11 cellular contexts compared by ENCODE assay signal in the genomic region with DNA sequence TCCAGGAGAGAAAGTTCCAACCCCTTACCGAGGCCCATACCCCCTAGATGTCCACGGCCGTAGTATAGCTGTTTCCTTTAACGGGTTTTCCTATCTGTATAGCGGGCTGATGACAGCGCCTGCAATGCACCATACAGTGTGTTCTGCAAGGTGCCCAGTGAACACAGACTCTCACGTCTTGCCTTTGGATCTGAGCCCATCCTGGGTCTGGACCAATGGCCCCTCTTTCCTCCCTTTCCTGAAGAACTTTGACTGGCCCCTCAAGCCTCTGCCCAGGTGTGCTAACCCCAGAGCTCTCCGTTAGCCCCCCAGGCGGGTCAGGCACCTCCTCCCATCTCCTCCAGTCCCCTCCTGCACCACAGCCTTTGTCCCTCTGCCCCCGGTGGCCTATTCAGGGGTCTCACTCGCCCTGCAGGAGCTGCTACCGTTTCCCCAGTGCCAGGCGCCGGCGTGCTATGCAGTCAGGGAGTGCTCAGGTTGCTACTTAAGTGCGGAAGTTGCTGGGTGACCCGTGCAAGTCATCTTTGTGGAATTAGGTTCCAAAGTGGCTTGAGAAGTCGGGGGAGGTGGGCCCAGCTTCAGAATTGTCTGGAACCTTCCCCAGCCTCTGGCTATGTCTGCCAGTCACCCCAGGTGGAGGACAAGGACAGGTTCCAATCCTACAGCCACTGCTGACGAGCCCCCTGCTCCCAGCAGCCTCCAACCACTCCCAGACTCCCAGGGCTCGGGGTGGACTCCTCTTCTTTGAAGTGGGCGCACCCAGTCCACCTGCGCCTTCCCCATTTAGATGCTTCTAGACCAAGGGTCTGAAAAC. TPM values are rescaled to one million over a fixed set of nuclear protein-coding genes. Genes with fewer than 3 reads are reported as not detected.
DNase-seq lines count a peak whose midpoint lies in the region; ATAC-seq and TF ChIP-seq lines count a peak whose summit lies in the region.
"Had no signal": no experiment of that assay in that cellular context is flagged by ENCODE, and none has a peak within 500 bp of the region (broad histone marks: within the 10 kb centered on the region; RNA-seq: fewer than 3 reads in every experiment).

No MANE protein-coding gene starts in this region.

- CTCF ChIA-PET in PC-9 (lab: Charles Lee) = no interaction called here

- H2AFZ ChIP-seq in DND-41 (ENCODE audit: low read depth, low read length) = no peak overlapping the region
- H2AFZ ChIP-seq in PC-9 = no peak overlapping the region

- BruUV-seq in PC-9 (replicated peaks; lab: Mats Ljungman, UMichigan) = no TSS peak

- no peak overlapping the region for H3K4me3 ChIP-seq in DND-41 (ENCODE audit: low read depth in 1 of 2, low read length in 2 of 2)
- H3K4me3 ChIP-seq in PC-9 = no peak overlapping the region
- no peak overlapping the region for H3K4me3 ChIP-seq in endodermal cell (ENCODE audit: low read length)
- no peak overlapping the region for H3K4me3 ChIP-seq in gastrocnemius medialis
- H3K4me3 ChIP-seq: adrenal gland had no signal

- H3K4me1 Mint-ChIP-seq in endodermal cell (peaks cover 20% of the 10 kb centered on the region), osteocyte (ENCODE audit: unreplicated experiment) (peaks cover 1% of the 10 kb centered on the region), glutamatergic neuron (ENCODE audit: low read depth, unreplicated experiment) (peaks cover 9% of the 10 kb centered on the region)

- H3F3A ChIP-seq in PC-9 (ENCODE audit: insufficient read depth, low read depth) = peaks cover 77% of the 10 kb centered on the region

- H3K4me1 ChIP-seq in DND-41 (ENCODE audit: insufficient read depth, low read length) (peaks cover 10% of the 10 kb centered on the region), PC-9 (replicated peaks; ENCODE audit: insufficient read depth) (no peaks in the 10 kb centered on the region), endodermal cell (ENCODE audit: control insufficient read depth, insufficient read depth, low read length) (peaks cover 7% of the 10 kb centered on the region), gastrocnemius medialis (no peaks in the 10 kb centered on the region)
- H3K4me1 ChIP-seq: adrenal gland had no signal

- peaks cover 36% of the 10 kb centered on the region for H3K36me3 Mint-ChIP-seq in endodermal cell (ENCODE audit: low read depth)
- H3K36me3 Mint-ChIP-seq in osteocyte (ENCODE audit: unreplicated experiment) = peaks cover 30% of the 10 kb centered on the region
- peaks cover 4% of the 10 kb centered on the region for H3K36me3 Mint-ChIP-seq in glutamatergic neuron (ENCODE audit: unreplicated experiment)

- H3K27me3 Mint-ChIP-seq in endodermal cell (ENCODE audit: insufficient read depth) (no peaks in the 10 kb centered on the region), osteocyte (ENCODE audit: unreplicated experiment) (no peaks in the 10 kb centered on the region), glutamatergic neuron (ENCODE audit: unreplicated experiment) (peaks cover 2% of the 10 kb centered on the region)

- H3K79me2 ChIP-seq in DND-41 (ENCODE audit: insufficient read depth, low read length) (no peaks in the 10 kb centered on the region), PC-9 (ENCODE audit: low read depth) (peaks cover 38% of the 10 kb centered on the region)

- no peak overlapping the region for H3K4me2 ChIP-seq in DND-41 (ENCODE audit: insufficient read depth, low read length)
- H3K4me2 ChIP-seq in PC-9 = no peak overlapping the region

- 89 to 90% methylated on average over 16 to 22 of the region's 22 CpGs for WGBS in endodermal cell (ENCODE audit: insufficient coverage in 1 of 2, insufficient read length in 1 of 2), 2 experiments

- POLR2A ChIA-PET in PC-9 (lab: Charles Lee; ENCODE audit: unreplicated experiment) = no interaction called here

- H3K27ac Mint-ChIP-seq in endodermal cell (peak overlapping the region; percentile 48), osteocyte (ENCODE audit: unreplicated experiment) (no peak overlapping the region), glutamatergic neuron (ENCODE audit: unreplicated experiment) (no peak overlapping the region)

- H3K36me3 ChIP-seq in DND-41 (ENCODE audit: insufficient read depth, low read length) = no peaks in the 10 kb centered on the region
- H3K36me3 ChIP-seq in PC-9 (ENCODE audit: low read depth) = peaks cover 38% of the 10 kb centered on the region
- H3K36me3 ChIP-seq in endodermal cell (ENCODE audit: control insufficient read depth, insufficient read depth, low read length) = peaks cover 69% of the 10 kb centered on the region
- H3K36me3 ChIP-seq in gastrocnemius medialis = peaks cover 0 to 9% of the 10 kb centered on the region in 2 donors

- no peak overlapping the region for H3K4me3 Mint-ChIP-seq in endodermal cell
- H3K4me3 Mint-ChIP-seq in osteocyte (ENCODE audit: unreplicated experiment) = no peak overlapping the region
- H3K4me3 Mint-ChIP-seq in glutamatergic neuron (ENCODE audit: unreplicated experiment) = no peak overlapping the region
- H3K4me3 Mint-ChIP-seq: neural crest cell had no signal

- peaks cover 44% of the 10 kb centered on the region for H3K27me3 ChIP-seq in DND-41 (ENCODE audit: insufficient read depth, low read length, poor library complexity)
- H3K27me3 ChIP-seq in PC-9 (ENCODE audit: insufficient read depth, low read depth) = no peaks in the 10 kb centered on the region
- H3K27me3 ChIP-seq in endodermal cell (ENCODE audit: control insufficient read depth, insufficient read depth, low read length, poor library complexity, severe bottlenecking) = no peaks in the 10 kb centered on the region
- no peaks in the 10 kb centered on the region for H3K27me3 ChIP-seq in gastrocnemius medialis
- H3K27me3 ChIP-seq: adrenal gland had no signal

- DNase-seq in DND-41 = peak; percentile 6
- no peak for DNase-seq in PC-9
- peak; percentile 73 for DNase-seq in endodermal cell
- DNase-seq in osteocyte (ENCODE audit: extremely low spot score, unreplicated experiment) = peak; percentile 80
- no peak for DNase-seq in substantia nigra (lab: John Stamatoyannopoulos, UW)
- DNase-seq in gastrocnemius medialis = no peak
- no peak for DNase-seq in glutamatergic neuron

- H3K9me3 Mint-ChIP-seq in endodermal cell = no peaks in the 10 kb centered on the region
- H3K9me3 Mint-ChIP-seq in osteocyte (ENCODE audit: unreplicated experiment) = no peaks in the 10 kb centered on the region
- peaks cover 2% of the 10 kb centered on the region for H3K9me3 Mint-ChIP-seq in glutamatergic neuron (ENCODE audit: unreplicated experiment)
- H3K9me3 Mint-ChIP-seq: neural crest cell had no signal

- in situ Hi-C loops in gastrocnemius medialis (cut with MboI; ENCODE audit: low sequenced_read_pairs in 4 of 4) = loop anchor here in 3 of 4 donors (5.0 to 10.0 kb wide), 4 partner anchors 100 to 530 kb away; no protein-coding TSS in a partner anchor

- H4K20me1 ChIP-seq in DND-41 (ENCODE audit: insufficient read depth, low read length) = peaks cover 42% of the 10 kb centered on the region
- peaks cover 70% of the 10 kb centered on the region for H4K20me1 ChIP-seq in PC-9 (ENCODE audit: insufficient read depth)

- intact Hi-C loops in PC-9 (cut with micrococcal nuclease; ENCODE audit: unreplicated experiment) (loop anchor here (1.0 to 2.0 kb wide), 5 partner anchors 44 to 554 kb away; no protein-coding TSS in a partner anchor), gastrocnemius medialis (cut with DNase I; ENCODE audit: low total_unique reads) (loop anchor here (2.0 to 10.0 kb wide), 4 partner anchors 92 to 550 kb away; no protein-coding TSS in a partner anchor)

- ATAC-seq in DND-41 (ENCODE audit: insufficient read depth, low read depth) = no peak
- ATAC-seq in gastrocnemius medialis = no peak
- no peak for ATAC-seq in HG03045 (IDR thresholded peaks at IDR 0.05; ENCODE audit: unreplicated experiment)

- TF ChIP-seq POLR2A in gastrocnemius medialis (IDR thresholded peaks at IDR 0.05) = no peak

- H3K27ac ChIP-seq in DND-41 (ENCODE audit: low read length) = no peak overlapping the region
- H3K27ac ChIP-seq in PC-9 = 0 out of 2 replicates have a peak overlapping the region, but pooled peaks have one; percentile 6
- peak overlapping the region; percentile 66 for H3K27ac ChIP-seq in endodermal cell (ENCODE audit: low read depth, low read length)
- H3K27ac ChIP-seq in substantia nigra (ENCODE audit: low read depth, low read length, poor library complexity, severe bottlenecking) = no peak overlapping the region
- no peak overlapping the region for H3K27ac ChIP-seq in gastrocnemius medialis
- H3K27ac ChIP-seq: adrenal gland had no signal

- TF ChIP-seq CTCF in DND-41 (IDR thresholded peaks at IDR 0.05; ENCODE audit: borderline replicate concordance, extremely low read depth, low read length, poor library complexity, severe bottlenecking) = no peak
- no peak for TF ChIP-seq CTCF in PC-9 (conservative IDR thresholded peaks at IDR 0.05)
- peak; percentile 31 for TF ChIP-seq CTCF in endodermal cell (conservative IDR thresholded peaks at IDR 0.05)
- no peak for TF ChIP-seq CTCF in osteocyte (IDR thresholded peaks at IDR 0.05)
- TF ChIP-seq CTCF in gastrocnemius medialis (IDR thresholded peaks at IDR 0.05 in 4 of 5, conservative IDR thresholded peaks at IDR 0.05 in 1 of 5) = no peak
- TF ChIP-seq CTCF in glutamatergic neuron (IDR thresholded peaks at IDR 0.05; ENCODE audit: partially characterized antibody, unreplicated experiment) = no peak

- no peak overlapping the region for H3K9ac ChIP-seq in DND-41 (ENCODE audit: low read depth, low read length)
- H3K9ac ChIP-seq in endodermal cell (ENCODE audit: extremely low read depth, low read length, poor library complexity, severe bottlenecking) = no peak overlapping the region

- H3K9me2 ChIP-seq in PC-9 (ENCODE audit: insufficient read depth) = no peaks in the 10 kb centered on the region

- no peaks in the 10 kb centered on the region for H3K9me3 ChIP-seq in DND-41 (ENCODE audit: insufficient read depth, low read length, severe bottlenecking)
- H3K9me3 ChIP-seq in PC-9 (ENCODE audit: insufficient read depth, low read depth) = no peaks in the 10 kb centered on the region
- no peaks in the 10 kb centered on the region for H3K9me3 ChIP-seq in endodermal cell (ENCODE audit: control insufficient read depth, low read length)
- H3K9me3 ChIP-seq in gastrocnemius medialis = no peaks in the 10 kb centered on the region
- H3K9me3 ChIP-seq: adrenal gland had no signal

RNA-seq across cellular contexts. Expression of a gene that starts 35.0 kb away (rescaled TPM):
- total RNA-seq in PC-9 (2021) (not detected in 2 replicates), endodermal cell (not detected), osteocyte (not detected in 2 replicates), gastrocnemius medialis (not detected), glutamatergic neuron (ENCODE audit: unreplicated experiment) (not detected)
- not detected for polyA plus RNA-seq in endodermal cell (2013, experiment 1 of 2)
- polyA plus RNA-seq in endodermal cell (2013, experiment 2 of 2) = not detected
- total RNA-seq: endothelial cell of umbilical vein, neural crest cell had no signal
- polyA plus RNA-seq: endothelial cell of umbilical vein had no signal

RNA-seq across cellular contexts. Expression of a gene that starts 54.6 kb away (rescaled TPM):
- total RNA-seq in PC-9 (2021) (163 and 177 TPM in 2 replicates), endodermal cell (10 to 100 TPM; 18.8 to 37.4 TPM), osteocyte (24.1 and 28.2 TPM in 2 replicates), gastrocnemius medialis (1 to 10 TPM; 1.5 to 8.1 (median 5.8) TPM), glutamatergic neuron (ENCODE audit: unreplicated experiment) (14.4 TPM)
- 56.8 TPM for polyA plus RNA-seq in endodermal cell (2013, experiment 1 of 2)
- 65.5 TPM for polyA plus RNA-seq in endodermal cell (2013, experiment 2 of 2)

Comparison
In these comparisons a context has a peak if more than half of its experiments do, and no peak if none do; other contexts are left out.
1. DNase-seq: peak in DND-41 (single experiment), endodermal cell (single experiment) and osteocyte (single experiment); none in PC-9 (0 of 2), substantia nigra (0 of 49), gastrocnemius medialis (0 of 2) and glutamatergic neuron (single experiment).
2. H3K27ac ChIP-seq: peak in PC-9 (single experiment) and endodermal cell (single experiment); none in DND-41 (single experiment), substantia nigra (single experiment) and gastrocnemius medialis (0 of 4).